In the genomic region with DNA sequence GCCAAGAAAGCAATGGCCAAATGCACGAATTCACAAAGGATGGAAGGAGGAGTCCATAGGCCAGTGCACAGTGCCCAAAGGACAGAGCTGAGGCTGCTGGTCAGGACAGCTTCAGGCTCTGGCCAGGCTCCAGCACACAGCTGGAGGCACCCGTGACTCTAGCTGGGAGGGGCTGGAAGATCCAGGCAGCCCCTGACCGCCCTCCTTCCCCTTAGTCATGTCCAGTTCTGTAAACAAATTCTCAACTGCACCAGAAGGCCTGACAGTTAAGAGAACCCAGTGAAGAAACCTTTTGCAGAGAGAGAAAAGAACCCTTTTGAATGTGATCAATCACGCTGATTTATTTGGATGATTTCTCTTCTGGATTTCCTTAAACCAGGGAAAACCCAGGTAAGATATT, we compare ENCODE assay signal across 10 cellular contexts. TPM values are rescaled to one million over a fixed set of nuclear protein-coding genes. Genes with fewer than 3 reads are reported as not detected.
DNase-seq lines count a peak whose midpoint lies in the region; ATAC-seq and TF ChIP-seq lines count a peak whose summit lies in the region.
"Had no signal": no experiment of that assay in that cellular context is flagged by ENCODE, and none has a peak within 500 bp of the region (broad histone marks: within the 10 kb centered on the region; RNA-seq: fewer than 3 reads in every experiment).

No MANE protein-coding gene starts in this region.

- H3K79me2 ChIP-seq in trophoblast cell (ENCODE audit: control insufficient read depth, insufficient read depth, low read length, poor library complexity), result no peaks in the 10 kb centered on the region

- H3K18ac ChIP-seq in trophoblast cell (ENCODE audit: low read length), result peak overlapping the region; percentile 29

- no peak overlapping the region for H2BK12ac ChIP-seq in trophoblast cell (ENCODE audit: low read length)

- POLR2A ChIA-PET in GM10248 (lab: Yijun Ruan, JAX), result interaction anchor here (1.2 kb wide), 1 partner anchor 9 kb away, joined by 4 read pairs; no protein-coding TSS in a partner anchor

- H2AFZ ChIP-seq in trophoblast cell (ENCODE audit: insufficient read depth, low read length, poor library complexity), result no peak overlapping the region

- H3K4me1 ChIP-seq in SJSA1 (replicated peaks) (peaks cover 33% of the 10 kb centered on the region), trophoblast cell (ENCODE audit: control insufficient read depth in 1 of 2, insufficient read depth in 2 of 2, low read length in 2 of 2) (peaks cover 4 to 6% of the 10 kb centered on the region in 2 experiments)
- H3K4me1 ChIP-seq: ascending aorta had no signal

- H3K27me3 ChIP-seq in SJSA1 (replicated peaks) (no peaks in the 10 kb centered on the region), trophoblast cell (ENCODE audit: insufficient read depth, low read length) (no peaks in the 10 kb centered on the region)
- H3K27me3 ChIP-seq: ascending aorta had no signal

- no peak overlapping the region for H4K12ac ChIP-seq in trophoblast cell (ENCODE audit: low read depth, low read length)

- no peak for ATAC-seq in GM19023 (IDR thresholded peaks at IDR 0.05; ENCODE audit: unreplicated experiment)
- ATAC-seq: GM12878 had no signal

- no peak overlapping the region for H4K8ac ChIP-seq in trophoblast cell (ENCODE audit: low read depth, low read length)

- H2BK120ac ChIP-seq in trophoblast cell (ENCODE audit: insufficient read depth, low read length, poor library complexity), result no peak overlapping the region

- no peak overlapping the region for H3K14ac ChIP-seq in trophoblast cell (ENCODE audit: low read length)

- H2BK5ac ChIP-seq in trophoblast cell (ENCODE audit: low read depth, low read length, poor library complexity), result no peak overlapping the region

- no peak overlapping the region for H3K4me2 ChIP-seq in trophoblast cell (ENCODE audit: low read length)

- no peak overlapping the region for H3K4ac ChIP-seq in trophoblast cell (ENCODE audit: low read depth, low read length)

- no peaks in the 10 kb centered on the region for H3K79me1 ChIP-seq in trophoblast cell (ENCODE audit: low read length)

- H3K27ac ChIP-seq in SJSA1 (0 out of 2 replicates have a peak overlapping the region, but pooled peaks have one; percentile 14), trophoblast cell (ENCODE audit: low read depth, low read length) (no peak overlapping the region)
- H3K27ac ChIP-seq: ascending aorta had no signal

- no peak overlapping the region for H3K23ac ChIP-seq in trophoblast cell (ENCODE audit: low read length)

- no peak overlapping the region for H4K91ac ChIP-seq in trophoblast cell (ENCODE audit: low read depth, low read length)

- H3K4me3 ChIP-seq in SJSA1 (no peak overlapping the region), trophoblast cell (ENCODE audit: low read depth, low read length) (no peak overlapping the region)
- H3K4me3 ChIP-seq: ascending aorta, GM12878 had no signal

- WGBS in trophoblast cell (ENCODE audit: extremely low coverage, insufficient coverage, insufficient read length), result no CpG with 5 or more reads among the region's 4 CpGs

- no peak overlapping the region for H3K9ac ChIP-seq in trophoblast cell (ENCODE audit: low read length)

- CTCF ChIA-PET in GM10248 (lab: Yijun Ruan, JAX), result interaction anchor here (1.0 to 1.4 kb wide), 4 partner anchors 9 to 22 kb away, joined by 3 to 4 read pairs (median 4); no protein-coding TSS in a partner anchor

- TF ChIP-seq CTCF in GM10248 (IDR thresholded peaks at IDR 0.05; ENCODE audit: control extremely low read depth, extremely low read depth, low read depth, missing control alignments), result no peak

- no peaks in the 10 kb centered on the region for H3K9me3 ChIP-seq in SJSA1 (replicated peaks)
- H3K9me3 ChIP-seq in trophoblast cell (ENCODE audit: insufficient read depth, low read depth, low read length), result no peaks in the 10 kb centered on the region
- H3K9me3 ChIP-seq: ascending aorta had no signal

- no peak overlapping the region for H2AK5ac ChIP-seq in trophoblast cell (ENCODE audit: low read length)

- H3K36me3 ChIP-seq in SJSA1, result no peaks in the 10 kb centered on the region
- no peaks in the 10 kb centered on the region for H3K36me3 ChIP-seq in trophoblast cell (ENCODE audit: control insufficient read depth in 1 of 2, insufficient read depth in 2 of 2, low read length in 2 of 2)
- H3K36me3 ChIP-seq: ascending aorta had no signal

- DNase-seq in COLO829 (ENCODE audit: low spot score), result peak; percentile 72
- peak; percentile 83 to 93 for DNase-seq in SJSA1 (ENCODE audit: low read depth in 1 of 2, low spot score in 2 of 2)
- DNase-seq in foreskin melanocyte, result peak; percentile 88
- DNase-seq in trophoblast cell, result no peak
- DNase-seq in GM10248 (ENCODE audit: extremely low spot score), result no peak
- DNase-seq in stimulated activated CD4-positive, alpha-beta T cell treated with anti-CD3 and anti-CD28 coated beads, Interleukin-4, amount 100 ng/mL, for 1 hour, result no peak
- DNase-seq in activated CD4-positive, alpha-beta T cell treated with anti-CD3 and anti-CD28 coated beads, Interleukin-2, amount 50 U/mL, for 1 hour, result no peak

RNA-seq across cellular contexts. Expression of a gene that starts 7.7 kb away (rescaled TPM):
- 369 and 491 TPM in 2 replicates for total RNA-seq in SJSA1 (2014; rRNA removed; shearing (Covaris generic))
- 327 and 332 TPM in 2 replicates for polyA plus RNA-seq in trophoblast cell (2013)

Comparison
In these comparisons a context has a peak if more than half of its experiments do, and no peak if none do; other contexts are left out.
1. DNase-seq: peak in COLO829 (single experiment), SJSA1 (2 of 2) and foreskin melanocyte (single experiment); none in trophoblast cell (0 of 2), GM10248 (single experiment), stimulated activated CD4-positive, alpha-beta T cell treated with anti-CD3 and anti-CD28 coated beads, Interleukin-4, amount 100 ng/mL, for 1 hour (single experiment) and activated CD4-positive, alpha-beta T cell treated with anti-CD3 and anti-CD28 coated beads, Interleukin-2, amount 50 U/mL, for 1 hour (single experiment).